In genomic region chr3:123758081-123758564, GRCh38 we compare ENCODE assay signal across 9 cellular contexts.
DNase-seq lines count a peak whose midpoint lies in the region; ATAC-seq and TF ChIP-seq lines count a peak whose summit lies in the region.
"Had no signal": no experiment of that assay in that cellular context is flagged by ENCODE, and none has a peak within 500 bp of the region (broad histone marks: within the 10 kb centered on the region; RNA-seq: fewer than 3 reads in every experiment).

No MANE protein-coding gene starts in this region.

- no peaks in the 10 kb centered on the region for H3K27me3 ChIP-seq in heart right ventricle
- H3K27me3 ChIP-seq in effector memory CD4-positive, alpha-beta T cell (replicated peaks; ENCODE audit: control insufficient read depth, insufficient read depth, low read length, poor library complexity, severe bottlenecking): no peaks in the 10 kb centered on the region
- H3K27me3 ChIP-seq: BE2C had no signal

- H3K4me1 ChIP-seq in heart right ventricle: peaks cover 0 to 27% (median 9%) of the 10 kb centered on the region in 9 donors
- H3K4me1 ChIP-seq in effector memory CD4-positive, alpha-beta T cell (ENCODE audit: control insufficient read depth, insufficient read depth, low read length, poor library complexity, severe bottlenecking): no peaks in the 10 kb centered on the region
- H3K4me1 ChIP-seq: BE2C had no signal

- DNase-seq in heart right ventricle: no peak
- no peak for DNase-seq in cardiac septum (ENCODE audit: low spot score)
- peak; percentile 89 for DNase-seq in NCI-H82 treated with DMSO at 0.1 percent for 48 hours (lab: John Stamatoyannopoulos, UW; ENCODE audit: unreplicated experiment)
- peak; percentile 73 for DNase-seq in fibroblast of villous mesenchyme (ENCODE audit: low read depth)
- DNase-seq in GM13976 (ENCODE audit: low spot score): no peak
- no peak for DNase-seq in effector memory CD4-positive, alpha-beta T cell
- DNase-seq: BE2C had no signal

- TF ChIP-seq CTCF in heart right ventricle (IDR thresholded peaks at IDR 0.05): no peak
- TF ChIP-seq CTCF in fibroblast of villous mesenchyme (IDR thresholded peaks at IDR 0.05; ENCODE audit: insufficient read depth, low read depth, low read length): no peak
- TF ChIP-seq CTCF in GM13976 (IDR thresholded peaks at IDR 0.05; ENCODE audit: borderline replicate concordance, control extremely low read depth, extremely low read depth, insufficient read depth, missing control alignments): no peak

- in situ Hi-C loops in GM13976 (cut with MboI; ENCODE audit: low sequenced_read_pairs, unreplicated experiment): no loop called here

- ATAC-seq in heart right ventricle: peak in 6 of 8 donors; percentile 21 to 77 (median 68)
- ATAC-seq in GM18502 (IDR thresholded peaks at IDR 0.05; ENCODE audit: poor library complexity, unreplicated experiment): no peak
- no peak for ATAC-seq in HG03439 (IDR thresholded peaks at IDR 0.05; ENCODE audit: unreplicated experiment)

- intact Hi-C loops in heart right ventricle (cut with DNase I): loop anchor here in 1 of 10 donors (10.0 kb wide), 1 partner anchor 127 kb away; the partner anchor contains the start of gene MYLK
- intact Hi-C loops in cardiac septum (cut with DNase I): no loop called here

- H3K4me3 ChIP-seq in heart right ventricle (no peak overlapping the region), fibroblast of villous mesenchyme (ENCODE audit: low read depth, low read length) (no peak overlapping the region)
- H3K4me3 ChIP-seq in effector memory CD4-positive, alpha-beta T cell (ENCODE audit: insufficient read depth, low read depth, low read length, poor library complexity, severe bottlenecking): no peak overlapping the region

- no peak overlapping the region for H3K27ac ChIP-seq in heart right ventricle
- no peak overlapping the region for H3K27ac ChIP-seq in effector memory CD4-positive, alpha-beta T cell (ENCODE audit: insufficient read depth, low read length, poor library complexity, severe bottlenecking)

- no peaks in the 10 kb centered on the region for H3K36me3 ChIP-seq in heart right ventricle
- no peaks in the 10 kb centered on the region for H3K36me3 ChIP-seq in effector memory CD4-positive, alpha-beta T cell (ENCODE audit: control insufficient read depth, insufficient read depth, low read length)
- H3K36me3 ChIP-seq: BE2C had no signal

- 24 to 33% methylated on average over 2 of the region's 2 CpGs for WGBS in heart right ventricle, 2 donors

- H3K9me3 ChIP-seq in heart right ventricle: no peaks in the 10 kb centered on the region
- H3K9me3 ChIP-seq in effector memory CD4-positive, alpha-beta T cell (ENCODE audit: control insufficient read depth, low read length): no peaks in the 10 kb centered on the region
- H3K9me3 ChIP-seq: BE2C had no signal

Comparison
In these comparisons a context has a peak if more than half of its experiments do, and no peak if none do; other contexts are left out.
1. ATAC-seq: peak in heart right ventricle (6 of 8); none in GM18502 (single experiment) and HG03439 (single experiment).
2. DNase-seq: peak in NCI-H82 treated with DMSO at 0.1 percent for 48 hours (single experiment) and fibroblast of villous mesenchyme (single experiment); none in heart right ventricle (0 of 2), cardiac septum (single experiment), GM13976 (single experiment) and effector memory CD4-positive, alpha-beta T cell (0 of 3).